In genomic region chr11:59559886-59560285, GRCh38 we compare ENCODE assay signal across 1 cellular context.
TF ChIP-seq lines count a peak whose summit lies in the region.

No MANE protein-coding gene starts in this region.

TF ChIP-seq in H1, 55 proteins besides CTCF, POLR2A, EP300 and RAD21 (continued from another document):
- TF ChIP-seq CEBPB (IDR thresholded peaks at IDR 0.05; ENCODE audit: low read depth, low read length) = no peak
- no peak for TF ChIP-seq CREB1 (IDR thresholded peaks at IDR 0.05)
- no peak for TF ChIP-seq ATF3 (IDR thresholded peaks at IDR 0.05; ENCODE audit: insufficient read depth, low read depth, low read length)
- TF ChIP-seq PHF8 (conservative IDR thresholded peaks at IDR 0.05; ENCODE audit: low read depth, low read length) = no peak
